ENCODE assay signal across 17 cellular contexts in the genomic region with DNA sequence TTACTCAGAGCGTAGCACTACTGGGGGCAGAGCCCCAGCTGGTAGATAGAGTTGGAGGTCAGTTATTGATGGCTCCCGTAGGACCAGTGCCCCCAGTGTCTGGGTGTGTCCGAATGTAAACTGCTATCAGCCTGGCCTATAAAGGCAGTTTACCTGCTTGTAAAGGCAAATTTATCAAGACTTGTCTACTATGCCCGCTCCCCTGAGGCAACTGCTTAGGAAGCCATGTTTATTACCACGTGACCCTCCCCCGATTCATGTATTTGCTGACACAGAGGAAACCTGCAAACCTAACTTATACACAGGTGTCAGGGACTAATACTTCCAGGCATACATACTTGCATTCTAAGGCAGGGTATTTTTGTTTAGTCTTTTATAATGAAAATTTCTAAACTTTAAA. TPM values are rescaled to one million over a fixed set of nuclear protein-coding genes. Genes with fewer than 3 reads are reported as not detected.
DNase-seq lines count a peak whose midpoint lies in the region; ATAC-seq and TF ChIP-seq lines count a peak whose summit lies in the region.
"Had no signal": no experiment of that assay in that cellular context is flagged by ENCODE, and none has a peak within 500 bp of the region (broad histone marks: within the 10 kb centered on the region; RNA-seq: fewer than 3 reads in every experiment).

No MANE protein-coding gene starts in this region.

- H3K9me3 ChIP-seq in Karpas-422 (ENCODE audit: low read length), result no peaks in the 10 kb centered on the region
- H3K9me3 ChIP-seq in colonic mucosa, result no peaks in the 10 kb centered on the region
- H3K9me3 ChIP-seq: thyroid gland had no signal

- ATAC-seq in GM21529 (IDR thresholded peaks at IDR 0.05; ENCODE audit: unreplicated experiment), result no peak
- ATAC-seq in GM21423 (IDR thresholded peaks at IDR 0.05; ENCODE audit: unreplicated experiment), result no peak
- ATAC-seq: activated CD4-positive, CD25-positive, alpha-beta regulatory T cell treated with anti-CD3 and anti-CD28 coated beads, Interleukin-2, amount 50 U/mL, for 24 hours; esophagus mucosa; T-helper 17 cell had no signal

- no peaks in the 10 kb centered on the region for H3K79me2 ChIP-seq in Karpas-422 (ENCODE audit: low read length)

- peak overlapping the region; percentile 51; the same call in 1 of the 2 replicates for H2AFZ ChIP-seq in Karpas-422 (ENCODE audit: low read length)

- H3K9ac ChIP-seq in Karpas-422 (ENCODE audit: low read length) (no peak overlapping the region), colonic mucosa (ENCODE audit: low read depth in 2 of 2, low read length in 2 of 2) (peak overlapping the region in 1 of 2 donors; percentile 71)

- H3K4me2 ChIP-seq in Karpas-422 (ENCODE audit: low read depth, low read length, poor library complexity, severe bottlenecking), result peak overlapping the region; percentile 30

- H3K9me2 ChIP-seq in Karpas-422 (replicated peaks; ENCODE audit: insufficient read depth, low read length), result no peaks in the 10 kb centered on the region

- H3K4me3 ChIP-seq in Karpas-422 (ENCODE audit: low read length) (no peak overlapping the region), colonic mucosa (peak overlapping the region; percentile 4)
- H3K4me3 ChIP-seq: thyroid gland had no signal

- H3K4me1 ChIP-seq in Karpas-422 (ENCODE audit: low read length) (peaks cover 4% of the 10 kb centered on the region; the same call in 1 of the 2 replicates), colonic mucosa (no peaks in the 10 kb centered on the region)

- no peak for TF ChIP-seq CTCF in colonic mucosa (IDR thresholded peaks at IDR 0.05)

- DNase-seq in Karpas-422, result peak; percentile 63
- DNase-seq in colonic mucosa, result peak; percentile 75
- DNase-seq: activated naive CD4-positive, alpha-beta T cell treated with Interleukin-2 at 50 U/mL for 16 hours; AML-193; head of caudate nucleus; NCI-H1930; NCI-H774; right cardiac atrium; Right ventricle myocardium superior; stimulated activated CD4-positive, alpha-beta T cell treated with anti-CD3 and anti-CD28 coated beads, Interleukin-2, amount 100 ng/mL, for 24 hours; T-helper 17 cell; thyroid gland had no signal

- intact Hi-C loops in colonic mucosa (cut with DNase I), result no loop called here

- H3K27me3 ChIP-seq in Karpas-422 (ENCODE audit: low read length) (no peaks in the 10 kb centered on the region), colonic mucosa (no peaks in the 10 kb centered on the region)
- H3K27me3 ChIP-seq: thyroid gland had no signal

- no peaks in the 10 kb centered on the region for H3K36me3 ChIP-seq in Karpas-422 (ENCODE audit: insufficient read depth, low read length)
- H3K36me3 ChIP-seq in colonic mucosa, result no peaks in the 10 kb centered on the region
- H3K36me3 ChIP-seq: thyroid gland had no signal

- H3K27ac ChIP-seq in Karpas-422 (ENCODE audit: low read length) (no peak overlapping the region), colonic mucosa (peak overlapping the region; percentile 91)
- H3K27ac ChIP-seq: thyroid gland had no signal

- no peaks in the 10 kb centered on the region for H4K20me1 ChIP-seq in Karpas-422 (ENCODE audit: insufficient read depth, low read depth, low read length)

RNA-seq across cellular contexts. Expression of a gene that starts 0.6 kb away (rescaled TPM):
- not detected in 2 replicates for total RNA-seq in Karpas-422 (2014; rRNA removed; shearing (Covaris generic); ENCODE audit: low replicate concordance)
- 100 to 1,000 TPM; 137 to 166 TPM for total RNA-seq in colonic mucosa
- total RNA-seq: esophagus mucosa, LHCN-M2, right cardiac atrium, Right ventricle myocardium superior, T-helper 17 cell, thyroid gland had no signal

RNA-seq across cellular contexts. Expression of a gene that starts 14.7 kb away (rescaled TPM):
- 2.0 and 3.4 TPM in 2 replicates for total RNA-seq in Karpas-422 (2014; rRNA removed; shearing (Covaris generic); ENCODE audit: low replicate concordance)
- 100 to 1,000 TPM; 280 to 330 TPM for total RNA-seq in colonic mucosa
- total RNA-seq: LHCN-M2 had no signal

RNA-seq across cellular contexts. Expression of a gene that starts 21.9 kb away (rescaled TPM):
- 14.8 and 46.6 TPM in 2 replicates for total RNA-seq in Karpas-422 (2014; rRNA removed; shearing (Covaris generic); ENCODE audit: low replicate concordance)
- 10 to 100 TPM; 38.1 to 48.0 TPM for total RNA-seq in colonic mucosa

RNA-seq across cellular contexts. Expression of a gene that starts 22.3 kb away (rescaled TPM):
- total RNA-seq in Karpas-422 (2014; rRNA removed; shearing (Covaris generic); ENCODE audit: low replicate concordance), result 14.5 and 47.5 TPM in 2 replicates
- total RNA-seq in colonic mucosa, result 10 to 100 TPM; 22.9 to 27.9 TPM

RNA-seq across cellular contexts. Expression of a gene that starts 44.9 kb away (rescaled TPM):
- 0.69 TPM in 1 of 2 replicates, not detected in the other for total RNA-seq in Karpas-422 (2014; rRNA removed; shearing (Covaris generic); ENCODE audit: low replicate concordance)
- total RNA-seq in colonic mucosa, result 10 to 100 TPM; 14.9 to 18.6 TPM
- total RNA-seq: LHCN-M2, right cardiac atrium, Right ventricle myocardium superior had no signal

Comparison
In these comparisons a context has a peak if more than half of its experiments do, and no peak if none do; other contexts are left out.
1. RNA of a gene that starts 0.6 kb away (total RNA-seq): 137 to 166 TPM in colonic mucosa; not detected in Karpas-422; every median in the first group is over 100 times any median in the second.
2. RNA of a gene that starts 14.7 kb away (total RNA-seq): 280 to 330 TPM in colonic mucosa; 2.0 to 3.4 TPM in Karpas-422; every median in the first group is over 10 times any median in the second.